Comparison of ENCODE assay signal across 1 cellular context in genomic region chr22:47654922-47655451, GRCh38.
A peak's percentile ranks its signal among the peaks of the same experiment; 100 is the strongest.
TF ChIP-seq lines count a peak whose summit lies in the region.

No MANE protein-coding gene starts in this region.

TF ChIP-seq in SK-N-SH, 30 proteins besides CTCF, POLR2A, EP300 and RAD21 (continued from another document):
- no peak for TF ChIP-seq MXI1 (IDR thresholded peaks at IDR 0.05; ENCODE audit: low read depth, low read length)
- no peak for TF ChIP-seq SIN3A (IDR thresholded peaks at IDR 0.05; ENCODE audit: borderline replicate concordance, low read depth, low read length)
- no peak for TF ChIP-seq GABPA (IDR thresholded peaks at IDR 0.05; ENCODE audit: low read depth)
- TF ChIP-seq TAF1 (IDR thresholded peaks at IDR 0.05; ENCODE audit: borderline replicate concordance, low read depth, low read length), result no peak
- TF ChIP-seq RCOR1 (IDR thresholded peaks at IDR 0.05; ENCODE audit: low read length), result no peak
- no peak for TF ChIP-seq FOXJ3 (CRISPR knock-in tag; IDR thresholded peaks at IDR 0.05)
- TF ChIP-seq, protein P1, sequence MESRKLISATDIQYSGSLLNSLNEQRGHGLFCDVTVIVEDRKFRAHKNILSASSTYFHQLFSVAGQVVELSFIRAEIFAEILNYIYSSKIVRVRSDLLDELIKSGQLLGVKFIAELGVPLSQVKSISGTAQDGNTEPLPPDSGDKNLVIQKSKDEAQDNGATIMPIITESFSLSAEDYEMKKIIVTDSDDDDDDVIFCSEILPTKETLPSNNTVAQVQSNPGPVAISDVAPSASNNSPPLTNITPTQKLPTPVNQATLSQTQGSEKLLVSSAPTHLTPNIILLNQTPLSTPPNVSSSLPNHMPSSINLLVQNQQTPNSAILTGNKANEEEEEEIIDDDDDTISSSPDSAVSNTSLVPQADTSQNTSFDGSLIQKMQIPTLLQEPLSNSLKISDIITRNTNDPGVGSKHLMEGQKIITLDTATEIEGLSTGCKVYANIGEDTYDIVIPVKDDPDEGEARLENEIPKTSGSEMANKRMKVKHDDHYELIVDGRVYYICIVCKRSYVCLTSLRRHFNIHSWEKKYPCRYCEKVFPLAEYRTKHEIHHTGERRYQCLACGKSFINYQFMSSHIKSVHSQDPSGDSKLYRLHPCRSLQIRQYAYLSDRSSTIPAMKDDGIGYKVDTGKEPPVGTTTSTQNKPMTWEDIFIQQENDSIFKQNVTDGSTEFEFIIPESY (IDR thresholded peaks at IDR 0.05; ENCODE audit: borderline replicate concordance, low read depth), result no peak
- no peak for TF ChIP-seq RFX5 (IDR thresholded peaks at IDR 0.05; ENCODE audit: low read length)
- TF ChIP-seq PBX3 (IDR thresholded peaks at IDR 0.05), result 0 out of 2 replicates have a peak, but pooled peaks have one; percentile 6
- TF ChIP-seq MAX (IDR thresholded peaks at IDR 0.05; ENCODE audit: low read depth), result no peak
- no peak for TF ChIP-seq ELF1 (IDR thresholded peaks at IDR 0.05)
- no peak for TF ChIP-seq FOSL2 (IDR thresholded peaks at IDR 0.05; ENCODE audit: borderline replicate concordance, low read depth)
- no peak for TF ChIP-seq SMC3 (IDR thresholded peaks at IDR 0.05; ENCODE audit: low read depth, low read length)
- no peak for TF ChIP-seq USF1 (IDR thresholded peaks at IDR 0.05; ENCODE audit: borderline replicate concordance, low read depth)
- no peak for TF ChIP-seq YY1 (IDR thresholded peaks at IDR 0.05; ENCODE audit: low read depth)
- TF ChIP-seq TCF12 (IDR thresholded peaks at IDR 0.05), result peak; percentile 65
- TF ChIP-seq FOXM1 (IDR thresholded peaks at IDR 0.05; ENCODE audit: low read depth), result no peak
- TF ChIP-seq, protein P2, sequence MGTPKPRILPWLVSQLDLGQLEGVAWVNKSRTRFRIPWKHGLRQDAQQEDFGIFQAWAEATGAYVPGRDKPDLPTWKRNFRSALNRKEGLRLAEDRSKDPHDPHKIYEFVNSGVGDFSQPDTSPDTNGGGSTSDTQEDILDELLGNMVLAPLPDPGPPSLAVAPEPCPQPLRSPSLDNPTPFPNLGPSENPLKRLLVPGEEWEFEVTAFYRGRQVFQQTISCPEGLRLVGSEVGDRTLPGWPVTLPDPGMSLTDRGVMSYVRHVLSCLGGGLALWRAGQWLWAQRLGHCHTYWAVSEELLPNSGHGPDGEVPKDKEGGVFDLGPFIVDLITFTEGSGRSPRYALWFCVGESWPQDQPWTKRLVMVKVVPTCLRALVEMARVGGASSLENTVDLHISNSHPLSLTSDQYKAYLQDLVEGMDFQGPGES (IDR thresholded peaks at IDR 0.05; ENCODE audit: low read depth, low read length), result no peak
TF ChIP-seq in SK-N-SH: peak in this region for 4.
